In the genomic region with DNA sequence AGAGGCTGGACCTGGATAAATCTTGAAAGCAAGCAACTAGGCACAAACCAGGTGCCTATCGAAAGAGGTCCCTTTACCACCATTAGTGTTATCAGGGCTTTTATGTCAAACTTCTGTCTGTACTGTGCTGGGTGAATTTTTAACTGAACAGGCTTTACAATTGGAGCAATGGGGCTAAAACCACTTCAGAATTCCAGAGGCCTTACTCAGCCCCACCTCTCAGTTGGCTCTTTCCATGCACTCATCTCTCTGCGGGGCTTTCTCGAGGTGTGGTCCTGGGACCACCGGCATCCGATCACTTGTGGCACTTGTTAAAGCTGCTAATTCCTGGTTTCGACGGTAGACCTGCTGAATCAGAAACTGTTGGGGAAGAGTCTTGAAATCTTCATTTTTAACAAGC, we compare ENCODE assay signal across 18 cellular contexts.
DNase-seq lines count a peak whose midpoint lies in the region; ATAC-seq and TF ChIP-seq lines count a peak whose summit lies in the region.
"Had no signal": no experiment of that assay in that cellular context is flagged by ENCODE, and none has a peak within 500 bp of the region (broad histone marks: within the 10 kb centered on the region; RNA-seq: fewer than 3 reads in every experiment).

No MANE protein-coding gene starts in this region.

- H3K14ac ChIP-seq in IMR-90 (replicated peaks; ENCODE audit: low read depth, low read length) (no peak overlapping the region), mesenchymal stem cell (ENCODE audit: low read length in 2 of 2) (no peak overlapping the region)

- H3K4me1 ChIP-seq in IMR-90 (ENCODE audit: control insufficient read depth, insufficient read depth, low read length) (peaks cover 7% of the 10 kb centered on the region), mesenchymal stem cell (ENCODE audit: control insufficient read depth, insufficient read depth, low read depth, low read length) (peaks cover 6% of the 10 kb centered on the region)
- H3K4me1 ChIP-seq: tibial artery had no signal

- H2AK5ac ChIP-seq in IMR-90 (ENCODE audit: low read depth, low read length): no peak overlapping the region
- no peak overlapping the region for H2AK5ac ChIP-seq in mesenchymal stem cell (ENCODE audit: low read length, severe bottlenecking)

- H2AK9ac ChIP-seq in IMR-90 (replicated peaks; ENCODE audit: low read depth, low read length, poor library complexity): no peak overlapping the region

- H2BK20ac ChIP-seq in IMR-90 (ENCODE audit: low read depth, low read length): peak overlapping the region; percentile 58; the same call in 1 of the 2 replicates

- BruUV-seq in IMR-90 (replicated peaks; lab: Mats Ljungman, UMichigan): no TSS peak

- no peak overlapping the region for H4K5ac ChIP-seq in IMR-90 (ENCODE audit: low read depth, low read length)

- TF ChIP-seq RAD21 in IMR-90 (IDR thresholded peaks at IDR 0.05; ENCODE audit: low read length): no peak

- no peak for TF ChIP-seq POLR2A in IMR-90 (IDR thresholded peaks at IDR 0.05; ENCODE audit: low read depth, low read length)

- no peak overlapping the region for H3K27ac Mint-ChIP-seq in CD4-positive, alpha-beta T cell
- H3K27ac Mint-ChIP-seq: activated CD4-positive, alpha-beta T cell treated with anti-CD3 and anti-CD28 coated beads, Interleukin-2, amount 10 ng/mL, durations not matched to agents 7 days and 5 days; T-helper 2 cell treated with Interferon-gamma antibody and Interleukin-4, amounts not matched to agents 5 μg/mL and 100 μg/mL, for 36 hours had no signal

- H3K79me1 ChIP-seq in IMR-90 (ENCODE audit: low read depth in 1 of 2, low read length in 2 of 2) (no peaks in the 10 kb centered on the region; a peak in 2 of 4 replicates), mesenchymal stem cell (replicated peaks; ENCODE audit: low read length, poor library complexity, severe bottlenecking) (no peaks in the 10 kb centered on the region)

- CTCF ChIA-PET in IMR-90 (lab: Yijun Ruan, JAX): no interaction called here
- CTCF ChIA-PET in CD4-positive, alpha-beta T cell (lab: Charles Lee): no interaction called here

- no peaks in the 10 kb centered on the region for H3K9me3 Mint-ChIP-seq in CD4-positive, alpha-beta T cell
- H3K9me3 Mint-ChIP-seq: activated CD4-positive, alpha-beta T cell treated with anti-CD3 and anti-CD28 coated beads, Interleukin-2, amount 10 ng/mL, durations not matched to agents 7 days and 5 days; T-helper 2 cell treated with Interferon-gamma antibody and Interleukin-4, amounts not matched to agents 5 μg/mL and 100 μg/mL, for 36 hours had no signal

- TF ChIP-seq CTCF in IMR-90 (conservative IDR thresholded peaks at IDR 0.05; ENCODE audit: low read depth, low read length) (no peak), choroid plexus epithelial cell (conservative IDR thresholded peaks at IDR 0.05; ENCODE audit: low read depth, low read length) (no peak)
- TF ChIP-seq CTCF in CD4-positive, alpha-beta T cell (IDR thresholded peaks at IDR 0.05): no peak

- H3K18ac ChIP-seq in IMR-90 (ENCODE audit: low read depth, low read length) (no peak overlapping the region), mesenchymal stem cell (ENCODE audit: low read depth in 1 of 2, low read length in 2 of 2) (no peak overlapping the region)

- H3K27ac ChIP-seq in IMR-90 (ENCODE audit: insufficient read depth, low read length): no peak overlapping the region
- peak overlapping the region; percentile 90 for H3K27ac ChIP-seq in mesenchymal stem cell (ENCODE audit: low read length, poor library complexity, severe bottlenecking)
- H3K27ac ChIP-seq in CD4-positive, alpha-beta T cell (ENCODE audit: low read depth, low read length): no peak overlapping the region
- H3K27ac ChIP-seq: dorsolateral prefrontal cortex, RWPE1, tibial artery had no signal

- peak overlapping the region; percentile 47; the same call in 1 of the 2 replicates for H2BK120ac ChIP-seq in IMR-90 (ENCODE audit: low read depth, low read length)
- no peak overlapping the region for H2BK120ac ChIP-seq in mesenchymal stem cell (ENCODE audit: low read depth, low read length)

- H3K4ac ChIP-seq in IMR-90 (ENCODE audit: low read depth, low read length) (peak overlapping the region; percentile 54; the same call in 1 of the 2 replicates), mesenchymal stem cell (ENCODE audit: low read depth in 1 of 2, low read length in 2 of 2) (no peak overlapping the region)

- ATAC-seq in IMR-90 (ENCODE audit: low read depth): peak; percentile 38; the same call in 1 of the 2 replicates
- ATAC-seq in CD4-positive, alpha-beta T cell (ENCODE audit: poor library complexity): no peak

- intact Hi-C loops in IMR-90 (cut with micrococcal nuclease): no loop called here
- intact Hi-C loops in CD4-positive, alpha-beta T cell (cut with DNase I, micrococcal nuclease): no loop called here

- DNase-seq in COLO668 (lab: John Stamatoyannopoulos, UW; ENCODE audit: unreplicated experiment) (peak; percentile 4), IMR-90 (peak; percentile 42), choroid plexus epithelial cell (ENCODE audit: low read depth) (peak; percentile 38), mesenchymal stem cell (peak; percentile 53), NCI-H1105 treated with DMSO at 0.1 percent for 48 hours (lab: John Stamatoyannopoulos, UW) (no peak), NCI-H748 (lab: John Stamatoyannopoulos, UW; ENCODE audit: unreplicated experiment) (no peak)
- no peak for DNase-seq in CD4-positive, alpha-beta T cell
- DNase-seq in activated naive CD4-positive, alpha-beta T cell treated with Interleukin-2 at 50 U/mL for 16 hours: no peak
- DNase-seq: activated CD4-positive, alpha-beta T cell treated with anti-CD3 and anti-CD28 coated beads, Interleukin-2, amount 10 ng/mL, durations not matched to agents 7 days and 5 days; activated T-cell treated with anti-CD3 and anti-CD28 coated beads, Interleukin-2, amount 50 U/mL, for 48 hours; amniotic stem cell; dorsolateral prefrontal cortex; NCI-H187; NCI-H526; stimulated activated CD8-positive, alpha-beta memory T cell treated with anti-CD3 and anti-CD28 coated beads, Interleukin-4, amount 100 ng/mL, for 48 hours; tibial artery had no signal

- H3K36me3 ChIP-seq in IMR-90 (ENCODE audit: control insufficient read depth, insufficient read depth, low read length): no peaks in the 10 kb centered on the region
- no peaks in the 10 kb centered on the region for H3K36me3 ChIP-seq in mesenchymal stem cell (ENCODE audit: control insufficient read depth in 1 of 2, insufficient read depth in 2 of 2, low read depth in 1 of 2, low read length in 2 of 2)
- H3K36me3 ChIP-seq: tibial artery had no signal

- H4K8ac ChIP-seq in IMR-90 (ENCODE audit: low read depth in 2 of 2, low read length in 2 of 2) (no peak overlapping the region; a peak in 1 of 4 replicates), mesenchymal stem cell (ENCODE audit: low read length) (no peak overlapping the region)

- no peaks in the 10 kb centered on the region for H3K27me3 Mint-ChIP-seq in CD4-positive, alpha-beta T cell
- H3K27me3 Mint-ChIP-seq: activated CD4-positive, alpha-beta T cell treated with anti-CD3 and anti-CD28 coated beads, Interleukin-2, amount 10 ng/mL, durations not matched to agents 7 days and 5 days had no signal

- H2BK12ac ChIP-seq in mesenchymal stem cell (ENCODE audit: low read length in 2 of 2): no peak overlapping the region

- H3K4me3 Mint-ChIP-seq in CD4-positive, alpha-beta T cell: no peak overlapping the region
- H3K4me3 Mint-ChIP-seq: activated CD4-positive, alpha-beta T cell treated with anti-CD3 and anti-CD28 coated beads, Interleukin-2, amount 10 ng/mL, durations not matched to agents 7 days and 5 days; T-helper 2 cell treated with Interferon-gamma antibody and Interleukin-4, amounts not matched to agents 5 μg/mL and 100 μg/mL, for 36 hours had no signal

- dilution Hi-C loops in IMR-90 (cut with HindIII; ENCODE audit: low sequenced_read_pairs, unreplicated experiment): no loop called here

- H4K20me1 ChIP-seq in IMR-90 (ENCODE audit: insufficient read depth, low read length): no peaks in the 10 kb centered on the region

- H2BK15ac ChIP-seq in IMR-90 (ENCODE audit: low read depth, low read length) (no peak overlapping the region), mesenchymal stem cell (ENCODE audit: low read depth, poor library complexity, severe bottlenecking) (no peak overlapping the region)

- no peak overlapping the region for H2AFZ ChIP-seq in IMR-90 (replicated peaks; ENCODE audit: low read length, poor library complexity)
- H2AFZ ChIP-seq in mesenchymal stem cell (ENCODE audit: low read depth, low read length): no peak overlapping the region

- H4K91ac ChIP-seq in IMR-90 (ENCODE audit: insufficient read depth, low read depth, low read length) (no peak overlapping the region), mesenchymal stem cell (ENCODE audit: low read length) (no peak overlapping the region)

- POLR2A ChIA-PET in IMR-90 (lab: Charles Lee; ENCODE audit: unreplicated experiment): no interaction called here
- POLR2A ChIA-PET in CD4-positive, alpha-beta T cell (lab: Charles Lee): no interaction called here

- no peaks in the 10 kb centered on the region for H3K4me1 Mint-ChIP-seq in CD4-positive, alpha-beta T cell (ENCODE audit: low read depth)
- H3K4me1 Mint-ChIP-seq: activated CD4-positive, alpha-beta T cell treated with anti-CD3 and anti-CD28 coated beads, Interleukin-2, amount 10 ng/mL, durations not matched to agents 7 days and 5 days had no signal

- H3K23ac ChIP-seq in IMR-90 (ENCODE audit: low read depth, low read length): no peak overlapping the region
- H3K23ac ChIP-seq in mesenchymal stem cell (ENCODE audit: low read length in 2 of 2): no peak overlapping the region

- in situ Hi-C loops in IMR-90 (cut with MboI; ENCODE audit: low sequenced_read_pairs): no loop called here

- H3K4me3 ChIP-seq in IMR-90 (ENCODE audit: insufficient read depth, low read depth, low read length) (no peak overlapping the region), choroid plexus epithelial cell (ENCODE audit: low read depth, low read length) (no peak overlapping the region), mesenchymal stem cell (ENCODE audit: insufficient read depth in 1 of 2, low read depth in 1 of 2, low read length in 2 of 2) (no peak overlapping the region)
- H3K4me3 ChIP-seq: dorsolateral prefrontal cortex, tibial artery had no signal

- no peak overlapping the region for H3K56ac ChIP-seq in IMR-90 (ENCODE audit: extremely low read depth, insufficient read depth, low read length)

- H2BK5ac ChIP-seq in IMR-90 (ENCODE audit: low read depth, low read length, poor library complexity, severe bottlenecking) (no peak overlapping the region), mesenchymal stem cell (ENCODE audit: low read depth, low read length, poor library complexity, severe bottlenecking) (no peak overlapping the region)

- no CpG with 5 or more reads among the region's 7 CpGs for WGBS in IMR-90 (ENCODE audit: extremely low coverage in 2 of 2, insufficient read length in 1 of 2), 2 experiments
- WGBS in mesenchymal stem cell: 17% methylated on average over 1 of the region's 7 CpGs

- H3K9ac ChIP-seq in IMR-90 (ENCODE audit: low read depth, low read length) (no peak overlapping the region), mesenchymal stem cell (ENCODE audit: low read length) (no peak overlapping the region)

- H3K9me1 ChIP-seq in IMR-90 (ENCODE audit: insufficient read depth, low read length): peaks cover 4% of the 10 kb centered on the region

- no peaks in the 10 kb centered on the region for H3K36me3 Mint-ChIP-seq in CD4-positive, alpha-beta T cell (ENCODE audit: low read depth)

- H3K4me2 ChIP-seq in IMR-90 (ENCODE audit: low read depth, low read length): no peak overlapping the region
- peak overlapping the region; percentile 80 for H3K4me2 ChIP-seq in mesenchymal stem cell (ENCODE audit: low read length, poor library complexity, severe bottlenecking)

- no peaks in the 10 kb centered on the region for H3K9me3 ChIP-seq in IMR-90 (ENCODE audit: control insufficient read depth, insufficient read depth, low read length)
- H3K9me3 ChIP-seq in mesenchymal stem cell (ENCODE audit: control insufficient read depth, low read length): no peaks in the 10 kb centered on the region
- no peaks in the 10 kb centered on the region for H3K9me3 ChIP-seq in CD4-positive, alpha-beta T cell (ENCODE audit: control insufficient read depth, low read length)
- H3K9me3 ChIP-seq: tibial artery had no signal

- H3K27me3 ChIP-seq in IMR-90 (ENCODE audit: control insufficient read depth, insufficient read depth, low read length): no peaks in the 10 kb centered on the region
- H3K27me3 ChIP-seq in mesenchymal stem cell (ENCODE audit: control insufficient read depth in 1 of 2, insufficient read depth in 1 of 2, low read length in 2 of 2): no peaks in the 10 kb centered on the region
- no peaks in the 10 kb centered on the region for H3K27me3 ChIP-seq in CD4-positive, alpha-beta T cell (ENCODE audit: control insufficient read depth, insufficient read depth, low read length)
- H3K27me3 ChIP-seq: dorsolateral prefrontal cortex, tibial artery had no signal

Comparison
In these comparisons a context has a peak if more than half of its experiments do, and no peak if none do; other contexts are left out.
1. DNase-seq: peak in COLO668 (single experiment), IMR-90 (single experiment), choroid plexus epithelial cell (single experiment) and mesenchymal stem cell (single experiment); none in NCI-H1105 treated with DMSO at 0.1 percent for 48 hours (single experiment), NCI-H748 (single experiment), CD4-positive, alpha-beta T cell (0 of 10) and activated naive CD4-positive, alpha-beta T cell treated with Interleukin-2 at 50 U/mL for 16 hours (single experiment).